ENCODE assay signal across 1 cellular context in the genomic region with DNA sequence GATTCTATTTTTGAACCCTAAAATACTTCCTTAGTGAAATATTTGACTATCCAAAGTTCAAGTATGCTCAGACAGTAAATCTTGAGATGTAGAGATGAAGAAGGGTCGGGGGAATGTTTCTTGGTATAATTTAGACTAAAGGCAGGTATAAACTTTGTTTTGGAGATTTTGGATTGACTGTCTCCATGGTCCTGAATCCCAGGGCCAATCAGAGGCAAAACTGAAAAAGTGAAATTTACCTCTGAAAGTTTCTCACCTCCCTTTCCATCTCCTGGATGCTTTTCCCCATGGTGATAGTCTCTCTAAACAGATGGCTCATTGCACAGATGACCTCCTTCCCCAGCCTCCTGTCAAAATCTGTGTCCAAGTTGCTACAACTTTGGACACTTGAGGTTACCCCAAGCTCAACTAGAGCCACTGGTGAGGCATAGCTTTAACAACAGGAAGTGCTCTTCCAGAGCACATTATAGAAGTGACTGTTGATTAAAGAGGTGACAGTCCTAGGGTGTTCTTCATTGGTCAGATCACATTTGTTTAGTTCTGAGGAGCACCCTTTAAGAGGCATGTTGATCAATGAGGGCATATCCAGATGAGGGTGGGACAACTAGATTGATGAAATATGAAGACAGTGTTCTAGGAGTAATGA.
TF ChIP-seq lines count a peak whose summit lies in the region.

No MANE protein-coding gene starts in this region.

TF ChIP-seq in Ishikawa, 13 proteins besides CTCF, POLR2A, EP300 and RAD21 (continued from another document):
- TF ChIP-seq TEAD4 (IDR thresholded peaks at IDR 0.05), result no peak
